ENCODE assay signal across 2 cellular contexts in the genomic region with DNA sequence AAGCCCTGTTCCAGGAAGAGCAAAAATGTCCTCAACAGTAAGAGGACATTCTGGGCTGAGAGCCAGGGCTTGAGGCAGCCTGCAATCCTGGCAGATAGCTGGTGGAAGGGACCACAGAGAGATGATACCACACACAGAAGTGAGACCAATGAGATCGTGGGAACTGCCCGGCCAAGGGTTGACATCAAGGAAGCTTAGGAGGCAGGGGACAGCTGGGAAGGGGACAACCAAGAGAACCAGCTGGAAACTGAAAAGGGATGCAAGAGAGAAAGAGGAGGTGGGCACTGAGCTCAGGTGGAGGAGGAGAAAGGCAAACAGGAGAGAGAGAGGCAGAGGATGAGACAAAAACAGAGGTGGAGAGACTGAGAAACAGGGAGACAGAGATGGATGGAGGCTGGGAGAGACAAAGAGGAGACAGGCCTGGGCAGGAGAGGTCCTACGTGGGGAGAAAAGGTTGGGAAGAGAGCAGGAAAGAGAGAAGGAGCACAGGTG.
TF ChIP-seq lines count a peak whose summit lies in the region.

No MANE protein-coding gene starts in this region.

TF ChIP-seq in HEK293, 187 proteins besides CTCF, POLR2A, EP300 and RAD21 (continued from another document):
- TF ChIP-seq, protein P1, sequence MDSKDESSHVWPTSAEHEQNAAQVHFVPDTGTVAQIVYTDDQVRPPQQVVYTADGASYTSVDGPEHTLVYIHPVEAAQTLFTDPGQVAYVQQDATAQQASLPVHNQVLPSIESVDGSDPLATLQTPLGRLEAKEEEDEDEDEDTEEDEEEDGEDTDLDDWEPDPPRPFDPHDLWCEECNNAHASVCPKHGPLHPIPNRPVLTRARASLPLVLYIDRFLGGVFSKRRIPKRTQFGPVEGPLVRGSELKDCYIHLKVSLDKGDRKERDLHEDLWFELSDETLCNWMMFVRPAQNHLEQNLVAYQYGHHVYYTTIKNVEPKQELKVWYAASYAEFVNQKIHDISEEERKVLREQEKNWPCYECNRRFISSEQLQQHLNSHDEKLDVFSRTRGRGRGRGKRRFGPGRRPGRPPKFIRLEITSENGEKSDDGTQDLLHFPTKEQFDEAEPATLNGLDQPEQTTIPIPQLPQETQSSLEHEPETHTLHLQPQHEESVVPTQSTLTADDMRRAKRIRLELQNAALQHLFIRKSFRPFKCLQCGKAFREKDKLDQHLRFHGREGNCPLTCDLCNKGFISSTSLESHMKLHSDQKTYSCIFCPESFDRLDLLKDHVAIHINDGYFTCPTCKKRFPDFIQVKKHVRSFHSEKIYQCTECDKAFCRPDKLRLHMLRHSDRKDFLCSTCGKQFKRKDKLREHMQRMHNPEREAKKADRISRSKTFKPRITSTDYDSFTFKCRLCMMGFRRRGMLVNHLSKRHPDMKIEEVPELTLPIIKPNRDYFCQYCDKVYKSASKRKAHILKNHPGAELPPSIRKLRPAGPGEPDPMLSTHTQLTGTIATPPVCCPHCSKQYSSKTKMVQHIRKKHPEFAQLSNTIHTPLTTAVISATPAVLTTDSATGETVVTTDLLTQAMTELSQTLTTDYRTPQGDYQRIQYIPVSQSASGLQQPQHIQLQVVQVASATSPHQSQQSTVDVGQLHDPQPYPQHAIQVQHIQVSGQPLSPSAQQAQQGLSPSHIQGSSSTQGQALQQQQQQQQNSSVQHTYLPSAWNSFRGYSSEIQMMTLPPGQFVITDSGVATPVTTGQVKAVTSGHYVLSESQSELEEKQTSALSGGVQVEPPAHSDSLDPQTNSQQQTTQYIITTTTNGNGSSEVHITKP (tag by site-specific recombination; IDR thresholded peaks at IDR 0.05) = peak; percentile 32; the same call in 1 of the 2 replicates
- no peak for TF ChIP-seq ZNF391 (tag by site-specific recombination; IDR thresholded peaks at IDR 0.05; ENCODE audit: borderline replicate concordance, low read depth)

TF ChIP-seq in WTC11, 78 proteins besides CTCF, POLR2A, EP300 and RAD21 (continued from another document):
- TF ChIP-seq, protein P2, sequence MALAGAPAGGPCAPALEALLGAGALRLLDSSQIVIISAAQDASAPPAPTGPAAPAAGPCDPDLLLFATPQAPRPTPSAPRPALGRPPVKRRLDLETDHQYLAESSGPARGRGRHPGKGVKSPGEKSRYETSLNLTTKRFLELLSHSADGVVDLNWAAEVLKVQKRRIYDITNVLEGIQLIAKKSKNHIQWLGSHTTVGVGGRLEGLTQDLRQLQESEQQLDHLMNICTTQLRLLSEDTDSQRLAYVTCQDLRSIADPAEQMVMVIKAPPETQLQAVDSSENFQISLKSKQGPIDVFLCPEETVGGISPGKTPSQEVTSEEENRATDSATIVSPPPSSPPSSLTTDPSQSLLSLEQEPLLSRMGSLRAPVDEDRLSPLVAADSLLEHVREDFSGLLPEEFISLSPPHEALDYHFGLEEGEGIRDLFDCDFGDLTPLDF (CRISPR knock-in tag; IDR thresholded peaks at IDR 0.05) = no peak
- TF ChIP-seq ELF4 (CRISPR knock-in tag; IDR thresholded peaks at IDR 0.05; ENCODE audit: low read depth) (no peak), MXD4 (CRISPR knock-in tag; IDR thresholded peaks at IDR 0.05; ENCODE audit: borderline replicate concordance) (no peak), ZNF416 (CRISPR knock-in tag; IDR thresholded peaks at IDR 0.05) (no peak), ZNF671 (CRISPR knock-in tag; IDR thresholded peaks at IDR 0.05) (no peak), SP1 (CRISPR knock-in tag; conservative IDR thresholded peaks at IDR 0.05) (no peak), ZNF138 (CRISPR knock-in tag; conservative IDR thresholded peaks at IDR 0.05) (no peak), ZBTB21 (CRISPR knock-in tag; IDR thresholded peaks at IDR 0.05; ENCODE audit: borderline replicate concordance) (no peak)
- TF ChIP-seq, protein P3, sequence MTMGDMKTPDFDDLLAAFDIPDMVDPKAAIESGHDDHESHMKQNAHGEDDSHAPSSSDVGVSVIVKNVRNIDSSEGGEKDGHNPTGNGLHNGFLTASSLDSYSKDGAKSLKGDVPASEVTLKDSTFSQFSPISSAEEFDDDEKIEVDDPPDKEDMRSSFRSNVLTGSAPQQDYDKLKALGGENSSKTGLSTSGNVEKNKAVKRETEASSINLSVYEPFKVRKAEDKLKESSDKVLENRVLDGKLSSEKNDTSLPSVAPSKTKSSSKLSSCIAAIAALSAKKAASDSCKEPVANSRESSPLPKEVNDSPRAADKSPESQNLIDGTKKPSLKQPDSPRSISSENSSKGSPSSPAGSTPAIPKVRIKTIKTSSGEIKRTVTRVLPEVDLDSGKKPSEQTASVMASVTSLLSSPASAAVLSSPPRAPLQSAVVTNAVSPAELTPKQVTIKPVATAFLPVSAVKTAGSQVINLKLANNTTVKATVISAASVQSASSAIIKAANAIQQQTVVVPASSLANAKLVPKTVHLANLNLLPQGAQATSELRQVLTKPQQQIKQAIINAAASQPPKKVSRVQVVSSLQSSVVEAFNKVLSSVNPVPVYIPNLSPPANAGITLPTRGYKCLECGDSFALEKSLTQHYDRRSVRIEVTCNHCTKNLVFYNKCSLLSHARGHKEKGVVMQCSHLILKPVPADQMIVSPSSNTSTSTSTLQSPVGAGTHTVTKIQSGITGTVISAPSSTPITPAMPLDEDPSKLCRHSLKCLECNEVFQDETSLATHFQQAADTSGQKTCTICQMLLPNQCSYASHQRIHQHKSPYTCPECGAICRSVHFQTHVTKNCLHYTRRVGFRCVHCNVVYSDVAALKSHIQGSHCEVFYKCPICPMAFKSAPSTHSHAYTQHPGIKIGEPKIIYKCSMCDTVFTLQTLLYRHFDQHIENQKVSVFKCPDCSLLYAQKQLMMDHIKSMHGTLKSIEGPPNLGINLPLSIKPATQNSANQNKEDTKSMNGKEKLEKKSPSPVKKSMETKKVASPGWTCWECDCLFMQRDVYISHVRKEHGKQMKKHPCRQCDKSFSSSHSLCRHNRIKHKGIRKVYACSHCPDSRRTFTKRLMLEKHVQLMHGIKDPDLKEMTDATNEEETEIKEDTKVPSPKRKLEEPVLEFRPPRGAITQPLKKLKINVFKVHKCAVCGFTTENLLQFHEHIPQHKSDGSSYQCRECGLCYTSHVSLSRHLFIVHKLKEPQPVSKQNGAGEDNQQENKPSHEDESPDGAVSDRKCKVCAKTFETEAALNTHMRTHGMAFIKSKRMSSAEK (CRISPR knock-in tag; IDR thresholded peaks at IDR 0.05; ENCODE audit: borderline replicate concordance) = no peak
- TF ChIP-seq, protein P4, sequence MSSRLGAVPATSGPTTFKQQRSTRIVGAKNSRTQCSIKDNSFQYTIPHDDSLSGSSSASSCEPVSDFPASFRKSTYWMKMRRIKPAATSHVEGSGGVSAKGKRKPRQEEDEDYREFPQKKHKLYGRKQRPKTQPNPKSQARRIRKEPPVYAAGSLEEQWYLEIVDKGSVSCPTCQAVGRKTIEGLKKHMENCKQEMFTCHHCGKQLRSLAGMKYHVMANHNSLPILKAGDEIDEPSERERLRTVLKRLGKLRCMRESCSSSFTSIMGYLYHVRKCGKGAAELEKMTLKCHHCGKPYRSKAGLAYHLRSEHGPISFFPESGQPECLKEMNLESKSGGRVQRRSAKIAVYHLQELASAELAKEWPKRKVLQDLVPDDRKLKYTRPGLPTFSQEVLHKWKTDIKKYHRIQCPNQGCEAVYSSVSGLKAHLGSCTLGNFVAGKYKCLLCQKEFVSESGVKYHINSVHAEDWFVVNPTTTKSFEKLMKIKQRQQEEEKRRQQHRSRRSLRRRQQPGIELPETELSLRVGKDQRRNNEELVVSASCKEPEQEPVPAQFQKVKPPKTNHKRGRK (CRISPR knock-in tag; IDR thresholded peaks at IDR 0.05; ENCODE audit: borderline replicate concordance) = no peak
- TF ChIP-seq, protein P5, sequence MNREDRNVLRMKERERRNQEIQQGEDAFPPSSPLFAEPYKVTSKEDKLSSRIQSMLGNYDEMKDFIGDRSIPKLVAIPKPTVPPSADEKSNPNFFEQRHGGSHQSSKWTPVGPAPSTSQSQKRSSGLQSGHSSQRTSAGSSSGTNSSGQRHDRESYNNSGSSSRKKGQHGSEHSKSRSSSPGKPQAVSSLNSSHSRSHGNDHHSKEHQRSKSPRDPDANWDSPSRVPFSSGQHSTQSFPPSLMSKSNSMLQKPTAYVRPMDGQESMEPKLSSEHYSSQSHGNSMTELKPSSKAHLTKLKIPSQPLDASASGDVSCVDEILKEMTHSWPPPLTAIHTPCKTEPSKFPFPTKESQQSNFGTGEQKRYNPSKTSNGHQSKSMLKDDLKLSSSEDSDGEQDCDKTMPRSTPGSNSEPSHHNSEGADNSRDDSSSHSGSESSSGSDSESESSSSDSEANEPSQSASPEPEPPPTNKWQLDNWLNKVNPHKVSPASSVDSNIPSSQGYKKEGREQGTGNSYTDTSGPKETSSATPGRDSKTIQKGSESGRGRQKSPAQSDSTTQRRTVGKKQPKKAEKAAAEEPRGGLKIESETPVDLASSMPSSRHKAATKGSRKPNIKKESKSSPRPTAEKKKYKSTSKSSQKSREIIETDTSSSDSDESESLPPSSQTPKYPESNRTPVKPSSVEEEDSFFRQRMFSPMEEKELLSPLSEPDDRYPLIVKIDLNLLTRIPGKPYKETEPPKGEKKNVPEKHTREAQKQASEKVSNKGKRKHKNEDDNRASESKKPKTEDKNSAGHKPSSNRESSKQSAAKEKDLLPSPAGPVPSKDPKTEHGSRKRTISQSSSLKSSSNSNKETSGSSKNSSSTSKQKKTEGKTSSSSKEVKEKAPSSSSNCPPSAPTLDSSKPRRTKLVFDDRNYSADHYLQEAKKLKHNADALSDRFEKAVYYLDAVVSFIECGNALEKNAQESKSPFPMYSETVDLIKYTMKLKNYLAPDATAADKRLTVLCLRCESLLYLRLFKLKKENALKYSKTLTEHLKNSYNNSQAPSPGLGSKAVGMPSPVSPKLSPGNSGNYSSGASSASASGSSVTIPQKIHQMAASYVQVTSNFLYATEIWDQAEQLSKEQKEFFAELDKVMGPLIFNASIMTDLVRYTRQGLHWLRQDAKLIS (CRISPR knock-in tag; IDR thresholded peaks at IDR 0.05; ENCODE audit: borderline replicate concordance) = no peak
